Comparison of ENCODE assay signal across 9 cellular contexts in the genomic region with DNA sequence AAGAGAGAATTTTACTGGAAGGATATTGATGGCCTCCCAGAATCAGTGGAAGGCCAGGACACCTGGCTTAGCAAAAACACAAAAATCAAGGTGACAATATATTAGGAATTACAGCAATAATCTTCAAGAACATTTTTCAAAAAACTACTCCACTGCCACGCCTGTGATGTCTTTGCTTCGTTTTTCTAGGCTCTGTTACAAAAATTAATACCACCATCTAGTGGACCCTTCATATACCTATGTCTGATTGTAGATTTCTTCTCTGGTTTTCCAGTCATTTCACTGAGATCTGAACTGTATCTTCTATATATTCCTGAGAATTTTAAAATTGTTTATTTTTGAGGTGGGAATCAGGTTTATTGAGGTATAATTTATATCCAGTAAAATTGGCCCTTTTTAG. TPM values are rescaled to one million over a fixed set of nuclear protein-coding genes. Genes with fewer than 3 reads are reported as not detected.
DNase-seq lines count a peak whose midpoint lies in the region; ATAC-seq and TF ChIP-seq lines count a peak whose summit lies in the region.
"Had no signal": no experiment of that assay in that cellular context is flagged by ENCODE, and none has a peak within 500 bp of the region (broad histone marks: within the 10 kb centered on the region; RNA-seq: fewer than 3 reads in every experiment).

No MANE protein-coding gene starts in this region.

- no peak overlapping the region for H3K27ac ChIP-seq in CD8-positive, alpha-beta memory T cell (ENCODE audit: low read depth, low read length)
- H3K27ac ChIP-seq in testis, result no peak overlapping the region
- H3K27ac ChIP-seq in transverse colon, result no peak overlapping the region

- H3K27ac Mint-ChIP-seq in CD8-positive, alpha-beta memory T cell, result peak overlapping the region in 7 of 8 donors; percentile 1 to 76 (median 35)

- DNase-seq in CD8-positive, alpha-beta memory T cell, result no peak
- peak; percentile 23 for DNase-seq in NCI-H2227 (lab: John Stamatoyannopoulos, UW; ENCODE audit: unreplicated experiment)
- peak; percentile 43 for DNase-seq in fibroblast of mammary gland (ENCODE audit: low read depth)
- no peak for DNase-seq in testis
- no peak for DNase-seq in NCI-H187 treated with DMSO at 0.1 percent for 48 hours (lab: John Stamatoyannopoulos, UW)
- DNase-seq in transverse colon, result no peak
- DNase-seq in NCI-H2196 (lab: John Stamatoyannopoulos, UW; ENCODE audit: unreplicated experiment), result no peak
- DNase-seq: stimulated activated CD4-positive, alpha-beta T cell treated with anti-CD3 and anti-CD28 coated beads, Interleukin-1b, Interleukin-23, amount 100 ng/mL, for 48 hours had no signal

- WGBS in testis, 2 donors, result 24 to 31% methylated on average over 2 of the region's 2 CpGs
- 7 to 8% methylated on average over 2 of the region's 2 CpGs for WGBS in transverse colon (ENCODE audit: low coverage in 1 of 2), 2 donors

- no peak overlapping the region for H3K4me3 ChIP-seq in CD8-positive, alpha-beta memory T cell (ENCODE audit: low read length)
- H3K4me3 ChIP-seq in fibroblast of mammary gland (ENCODE audit: control insufficient read depth, low read depth, low read length), result no peak overlapping the region
- H3K4me3 ChIP-seq in testis, result no peak overlapping the region
- H3K4me3 ChIP-seq in transverse colon, result no peak overlapping the region

- H3K4me1 ChIP-seq in CD8-positive, alpha-beta memory T cell (ENCODE audit: insufficient read depth, low read length), result peaks cover 7% of the 10 kb centered on the region
- no peaks in the 10 kb centered on the region for H3K4me1 ChIP-seq in testis
- peaks cover 0 to 6% (median 0%) of the 10 kb centered on the region in 4 donors for H3K4me1 ChIP-seq in transverse colon

- no peak for TF ChIP-seq POLR2A in testis (IDR thresholded peaks at IDR 0.05)
- TF ChIP-seq POLR2A in transverse colon (IDR thresholded peaks at IDR 0.05), result no peak

- intact Hi-C loops in testis (cut with DNase I; ENCODE audit: low total_unique reads), result no loop called here
- intact Hi-C loops in transverse colon (cut with DNase I; ENCODE audit: low total_unique reads), result no loop called here

- H3K4me3 Mint-ChIP-seq in CD8-positive, alpha-beta memory T cell, result no peak overlapping the region

- TF ChIP-seq CTCF in fibroblast of mammary gland (conservative IDR thresholded peaks at IDR 0.05; ENCODE audit: control insufficient read depth, insufficient read depth, low read depth, low read length) (peak; percentile 24), testis (IDR thresholded peaks at IDR 0.05) (no peak), transverse colon (IDR thresholded peaks at IDR 0.05) (no peak)

- no peaks in the 10 kb centered on the region for H3K36me3 Mint-ChIP-seq in CD8-positive, alpha-beta memory T cell

- H3K9me3 ChIP-seq in CD8-positive, alpha-beta memory T cell (ENCODE audit: low read length), result no peaks in the 10 kb centered on the region
- no peaks in the 10 kb centered on the region for H3K9me3 ChIP-seq in testis
- H3K9me3 ChIP-seq in transverse colon, result no peaks in the 10 kb centered on the region

- no peaks in the 10 kb centered on the region for H3K27me3 ChIP-seq in CD8-positive, alpha-beta memory T cell (ENCODE audit: insufficient read depth, low read length, poor library complexity, severe bottlenecking)
- H3K27me3 ChIP-seq in testis (no peaks in the 10 kb centered on the region), transverse colon (no peaks in the 10 kb centered on the region)

- no peaks in the 10 kb centered on the region for H3K36me3 ChIP-seq in CD8-positive, alpha-beta memory T cell (ENCODE audit: insufficient read depth, low read length)
- H3K36me3 ChIP-seq in testis (ENCODE audit: low read depth, missing control alignments) (no peaks in the 10 kb centered on the region), transverse colon (no peaks in the 10 kb centered on the region)

- peak; percentile 57 for ATAC-seq in GM21367 (IDR thresholded peaks at IDR 0.05; ENCODE audit: unreplicated experiment)

- in situ Hi-C loops in transverse colon (cut with MboI; ENCODE audit: low pct_ligation_motif_present in 1 of 4, low pct_unique_long_range_greater_than_20kb in 1 of 4, low sequenced_read_pairs in 3 of 4), result loop anchor here in 1 of 4 donors (25.0 kb wide), 1 partner anchor 1302 kb away; a partner anchor contains a TSS

- POLR2A ChIA-PET in CD8-positive, alpha-beta memory T cell (lab: Charles Lee), result no interaction called here

- CTCF ChIA-PET in CD8-positive, alpha-beta memory T cell (lab: Charles Lee), result no interaction called here

- peaks cover 15 to 30% (median 28%) of the 10 kb centered on the region in 3 donors for H3K4me1 Mint-ChIP-seq in CD8-positive, alpha-beta memory T cell

- no peak for TF ChIP-seq EP300 in transverse colon (IDR thresholded peaks at IDR 0.05; ENCODE audit: low read depth)

- peaks cover 0 to 1% of the 10 kb centered on the region in 2 donors for H3K27me3 Mint-ChIP-seq in CD8-positive, alpha-beta memory T cell

- H3K9me3 Mint-ChIP-seq in CD8-positive, alpha-beta memory T cell, result peaks cover 0 to 2% (median 0%) of the 10 kb centered on the region in 5 donors

RNA-seq across cellular contexts. Expression of a gene that starts 5.6 kb away (rescaled TPM):
- 10 to 100 TPM; 22.8 to 24.8 TPM for total RNA-seq in CD8-positive, alpha-beta memory T cell
- 19.5 TPM for polyA plus RNA-seq in CD8-positive, alpha-beta memory T cell
- total RNA-seq in testis, result 10 to 100 TPM; 36.2 to 40.1 TPM
- polyA plus RNA-seq in testis (ENCODE audit: insufficient read depth, low read depth, low replicate concordance), result 25.5 TPM
- 10 to 100 TPM; 13.3 to 34.8 (median 32.7) TPM for total RNA-seq in transverse colon

RNA-seq across cellular contexts. Expression of a gene that starts 10.6 kb away (rescaled TPM):
- 100 to 1,000 TPM; 113 to 117 TPM for total RNA-seq in CD8-positive, alpha-beta memory T cell
- polyA plus RNA-seq in CD8-positive, alpha-beta memory T cell, result 63.7 TPM
- total RNA-seq in testis (100 to 1,000 TPM in 1 of 2 donors, 10 to 100 TPM in 1; 90.2 to 129 TPM), transverse colon (10 to 100 TPM in 3 of 4 donors, 1 to 10 TPM in 1; 3.0 to 45.2 (median 20.4) TPM)
- polyA plus RNA-seq in testis (ENCODE audit: insufficient read depth, low read depth, low replicate concordance), result 259 TPM

RNA-seq across cellular contexts. Expression of a gene that starts 53.8 kb away (rescaled TPM):
- total RNA-seq in CD8-positive, alpha-beta memory T cell, result 1 to 10 TPM; 1.8 to 2.2 TPM
- 4.9 TPM for polyA plus RNA-seq in CD8-positive, alpha-beta memory T cell
- total RNA-seq in testis, result 10 to 100 TPM in 1 of 2 donors, 1 to 10 TPM in 1; 9.3 to 11.9 TPM
- polyA plus RNA-seq in testis (ENCODE audit: insufficient read depth, low read depth, low replicate concordance), result 3.5 TPM
- total RNA-seq in transverse colon, result 1 to 10 TPM in 2 of 4 donors, not detected in 2; 1.5 to 3.7 TPM

Comparison
In these comparisons a context has a peak if more than half of its experiments do, and no peak if none do; other contexts are left out.
1. DNase-seq: peak in NCI-H2227 (single experiment) and fibroblast of mammary gland (single experiment); none in CD8-positive, alpha-beta memory T cell (0 of 5), testis (single experiment), NCI-H187 treated with DMSO at 0.1 percent for 48 hours (single experiment), transverse colon (single experiment) and NCI-H2196 (single experiment).